7 cellular contexts compared by ENCODE assay signal in the genomic region with DNA sequence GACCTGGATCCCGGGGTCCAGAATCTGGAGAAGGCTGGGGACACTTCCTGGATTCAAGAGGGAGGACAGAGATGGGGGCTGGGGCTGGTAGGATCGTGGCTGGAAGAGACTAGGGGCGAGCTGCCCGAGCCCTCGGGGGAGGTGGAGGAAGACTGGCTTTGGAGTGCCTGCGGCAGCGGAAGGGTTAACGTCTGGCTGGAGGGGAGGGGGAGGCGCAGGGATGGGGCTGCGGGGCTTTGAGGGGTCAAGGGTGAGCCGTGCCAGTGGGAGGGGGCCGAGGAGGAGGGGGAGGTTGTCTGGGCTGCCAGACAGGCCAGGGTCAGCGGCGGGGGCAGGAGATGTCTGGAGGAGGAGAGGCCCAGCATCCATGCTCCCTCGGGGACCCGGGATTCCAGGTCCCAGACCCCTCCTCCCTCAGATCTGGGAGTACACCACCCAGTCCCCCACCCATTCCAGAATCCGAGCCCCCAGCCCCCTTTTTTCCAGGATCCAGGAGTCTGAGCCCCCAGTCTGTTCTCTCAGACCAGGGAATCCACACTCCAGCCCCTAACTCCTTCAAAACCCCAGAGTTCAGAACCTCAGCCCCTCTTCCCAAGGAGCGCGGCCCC. TPM values are rescaled to one million over a fixed set of nuclear protein-coding genes. Genes with fewer than 3 reads are reported as not detected.
DNase-seq lines count a peak whose midpoint lies in the region; ATAC-seq and TF ChIP-seq lines count a peak whose summit lies in the region.

No MANE protein-coding gene starts in this region.

- H3K4me3 ChIP-seq in GM23248 (peak overlapping the region; percentile 87), Peyer's patch (peak overlapping the region; percentile 53 to 87 (median 62)), duodenal mucosa (ENCODE audit: low read depth in 1 of 2, low read length in 2 of 2) (peak overlapping the region; percentile 73 to 76), mesodermal cell (ENCODE audit: extremely low read depth, insufficient read depth, low read length, poor library complexity, severe bottlenecking) (peak overlapping the region; percentile 80), upper lobe of right lung (peak overlapping the region; percentile 85)

- H3K36me3 ChIP-seq in GM23248 (ENCODE audit: low read depth) (no peaks in the 10 kb centered on the region), Peyer's patch (no peaks in the 10 kb centered on the region), duodenal mucosa (ENCODE audit: control insufficient read depth in 1 of 2, insufficient read depth in 2 of 2, low read length in 2 of 2) (peaks cover 0 to 8% of the 10 kb centered on the region in 2 donors), mesodermal cell (ENCODE audit: control insufficient read depth, insufficient read depth, low read length) (peaks cover 30% of the 10 kb centered on the region), upper lobe of right lung (peaks cover 6% of the 10 kb centered on the region)

- H3K27ac ChIP-seq in GM23248 = peak overlapping the region; percentile 83
- peak overlapping the region; percentile 80 to 95 (median 84) for H3K27ac ChIP-seq in Peyer's patch
- H3K27ac ChIP-seq in duodenal mucosa (ENCODE audit: low read depth, low read length) = peak overlapping the region; percentile 78
- peak overlapping the region; percentile 93 for H3K27ac ChIP-seq in mesodermal cell (ENCODE audit: low read depth, low read length, severe bottlenecking)
- peak overlapping the region; percentile 90 for H3K27ac ChIP-seq in upper lobe of right lung

- ATAC-seq in upper lobe of right lung (no peak), HG02981 (IDR thresholded peaks at IDR 0.05; ENCODE audit: unreplicated experiment) (no peak)

- H4K20me1 ChIP-seq in GM23248 (ENCODE audit: insufficient read depth) = peaks cover 6% of the 10 kb centered on the region; the same call in 1 of the 2 replicates

- H2AFZ ChIP-seq in GM23248 = no peak overlapping the region

- H3K27me3 ChIP-seq in GM23248 (replicated peaks; ENCODE audit: insufficient read depth) (no peaks in the 10 kb centered on the region), Peyer's patch (no peaks in the 10 kb centered on the region), duodenal mucosa (ENCODE audit: control insufficient read depth in 1 of 2, insufficient read depth in 2 of 2, low read length in 2 of 2) (peaks cover 14 to 21% of the 10 kb centered on the region in 2 donors), upper lobe of right lung (no peaks in the 10 kb centered on the region)

- TF ChIP-seq POLR2A in Peyer's patch (IDR thresholded peaks at IDR 0.05) = no peak

- peak overlapping the region; percentile 79 for H3K4me2 ChIP-seq in GM23248 (ENCODE audit: unreplicated experiment)

- peak overlapping the region; percentile 91 for H3K9ac ChIP-seq in GM23248
- peak overlapping the region; percentile 54 to 76 for H3K9ac ChIP-seq in duodenal mucosa (ENCODE audit: low read depth in 1 of 2, low read length in 2 of 2)

- DNase-seq in GM23248 (peak; percentile 51), Peyer's patch (peak in 1 of 3 donors; percentile 54), upper lobe of right lung (no peak), NCI-H2081 (lab: John Stamatoyannopoulos, UW) (no peak)

- H3K4me1 ChIP-seq in GM23248 (ENCODE audit: insufficient read depth) (peaks cover 33% of the 10 kb centered on the region), Peyer's patch (peaks cover 0 to 20% (median 8%) of the 10 kb centered on the region in 4 donors), duodenal mucosa (ENCODE audit: control insufficient read depth in 1 of 2, insufficient read depth in 2 of 2, low read length in 2 of 2) (peaks cover 2 to 15% of the 10 kb centered on the region in 2 donors), mesodermal cell (ENCODE audit: control insufficient read depth, insufficient read depth, low read length, poor library complexity, severe bottlenecking) (peaks cover 23% of the 10 kb centered on the region), upper lobe of right lung (peaks cover 20% of the 10 kb centered on the region)

- no peaks in the 10 kb centered on the region for H3K9me3 ChIP-seq in GM23248 (ENCODE audit: low read depth)
- no peaks in the 10 kb centered on the region for H3K9me3 ChIP-seq in Peyer's patch
- H3K9me3 ChIP-seq in duodenal mucosa (ENCODE audit: control insufficient read depth in 1 of 2, low read length in 2 of 2) = no peaks in the 10 kb centered on the region
- H3K9me3 ChIP-seq in mesodermal cell (ENCODE audit: control insufficient read depth, low read length) = peaks cover 5% of the 10 kb centered on the region
- H3K9me3 ChIP-seq in upper lobe of right lung = no peaks in the 10 kb centered on the region

- intact Hi-C loops in upper lobe of right lung (cut with DNase I) = no loop called here

- TF ChIP-seq CTCF in Peyer's patch (IDR thresholded peaks at IDR 0.05) (no peak), upper lobe of right lung (IDR thresholded peaks at IDR 0.05) (no peak)

- H3F3A ChIP-seq in GM23248 (ENCODE audit: insufficient read depth) = peaks cover 29% of the 10 kb centered on the region

- H3K79me2 ChIP-seq in GM23248 (ENCODE audit: insufficient read depth) = peaks cover 69% of the 10 kb centered on the region

- H3K9me2 ChIP-seq in GM23248 (ENCODE audit: insufficient read depth) = no peaks in the 10 kb centered on the region

- in situ Hi-C loops in GM23248 (cut with MboI) = no loop called here

- WGBS in GM23248 (ENCODE audit: low coverage in 1 of 2, low lambda C conversion rate in 2 of 2, missing lambda C conversion rate in 2 of 2), 2 experiments = 0 to 2% methylated on average over 5 to 19 of the region's 19 CpGs
- 0 to 1% methylated on average over 9 to 16 of the region's 19 CpGs for WGBS in mesodermal cell (ENCODE audit: insufficient coverage in 2 of 2), 2 experiments

RNA-seq across cellular contexts. Expression of gene SPACA6, which starts 3.3 kb away (rescaled TPM):
- 2.1 and 8.0 TPM in 2 replicates for total RNA-seq in GM23248 (2014; rRNA removed; shearing (Covaris generic))
- polyA plus RNA-seq in GM23248 (2016; fragmentation: Nextera tagmentation; extraction: Ambion mirVana) = 5.6 and 7.7 TPM in 2 replicates
- 10 to 100 TPM in 3 of 4 donors, 1 to 10 TPM in 1; 3.0 to 29.7 (median 11.6) TPM for total RNA-seq in Peyer's patch
- 14.6 TPM for polyA plus RNA-seq in mesodermal cell (2013, experiment 1 of 2)
- 13.1 TPM for polyA plus RNA-seq in mesodermal cell (2013, experiment 2 of 2)
- total RNA-seq in upper lobe of right lung = 24.0 TPM

RNA-seq across cellular contexts. Expression of gene HAS1, which starts 33.9 kb away (rescaled TPM):
- total RNA-seq in GM23248 (2014; rRNA removed; shearing (Covaris generic)) = 0.43 and 1.1 TPM in 2 replicates
- 0.29 TPM in 1 of 2 replicates, not detected in the other for polyA plus RNA-seq in GM23248 (2016; fragmentation: Nextera tagmentation; extraction: Ambion mirVana)
- under 1 TPM in 1 of 4 donors, not detected in 3; 0.54 TPM for total RNA-seq in Peyer's patch
- polyA plus RNA-seq in mesodermal cell (2013, experiment 1 of 2) = not detected
- polyA plus RNA-seq in mesodermal cell (2013, experiment 2 of 2) = not detected
- total RNA-seq in upper lobe of right lung = 3.7 TPM

RNA-seq across cellular contexts. Expression of gene SIGLEC14, which starts 43.2 kb away (rescaled TPM):
- not detected in 2 replicates for total RNA-seq in GM23248 (2014; rRNA removed; shearing (Covaris generic))
- not detected in 2 replicates for polyA plus RNA-seq in GM23248 (2016; fragmentation: Nextera tagmentation; extraction: Ambion mirVana)
- total RNA-seq in Peyer's patch (10 to 100 TPM in 1 of 4 donors, under 1 TPM in 1, not detected in 2; 0.95 to 12.4 TPM), upper lobe of right lung (11.8 TPM)
- polyA plus RNA-seq in mesodermal cell (2013, experiment 1 of 2) = not detected
- polyA plus RNA-seq in mesodermal cell (2013, experiment 2 of 2) = not detected

RNA-seq across cellular contexts. Expression of gene SIGLEC5, which starts 59.7 kb away (rescaled TPM):
- not detected in 2 replicates for total RNA-seq in GM23248 (2014; rRNA removed; shearing (Covaris generic))
- not detected in 2 replicates for polyA plus RNA-seq in GM23248 (2016; fragmentation: Nextera tagmentation; extraction: Ambion mirVana)
- 1 to 10 TPM in 1 of 4 donors, under 1 TPM in 1, not detected in 2; 0.57 to 9.1 TPM for total RNA-seq in Peyer's patch
- polyA plus RNA-seq in mesodermal cell (2013, experiment 1 of 2) = not detected
- not detected for polyA plus RNA-seq in mesodermal cell (2013, experiment 2 of 2)
- 0.90 TPM for total RNA-seq in upper lobe of right lung
